10 cellular contexts compared by ENCODE assay signal in the genomic region with DNA sequence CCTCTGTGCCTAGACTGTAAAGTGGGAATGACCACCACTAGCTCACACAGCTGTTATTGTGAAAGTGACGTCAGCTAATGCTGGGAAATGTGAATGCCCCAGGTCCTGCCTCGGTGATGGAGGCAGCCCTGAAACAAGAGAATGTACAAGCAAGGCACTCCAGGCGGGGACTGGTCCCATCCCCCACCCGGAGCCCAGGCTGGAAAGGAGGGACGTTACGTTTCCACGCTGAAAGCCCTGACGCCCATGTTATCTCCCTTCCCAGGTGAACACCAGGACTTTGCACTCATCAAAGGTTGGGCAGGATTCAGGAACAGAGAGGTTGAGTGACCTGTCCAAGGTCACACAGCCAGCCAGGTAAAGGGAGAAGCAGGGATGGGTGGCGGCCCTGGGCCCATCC. TPM values are rescaled to one million over a fixed set of nuclear protein-coding genes. Genes with fewer than 3 reads are reported as not detected.
A peak's percentile ranks its signal among the peaks of the same experiment; 100 is the strongest.
DNase-seq lines count a peak whose midpoint lies in the region; ATAC-seq and TF ChIP-seq lines count a peak whose summit lies in the region.
"Had no signal": no experiment of that assay in that cellular context is flagged by ENCODE, and none has a peak within 500 bp of the region (broad histone marks: within the 10 kb centered on the region; RNA-seq: fewer than 3 reads in every experiment).

No MANE protein-coding gene starts in this region.

- no peak overlapping the region for H3K9ac ChIP-seq in Karpas-422 (ENCODE audit: low read length)

- H3K4me2 ChIP-seq in Karpas-422 (ENCODE audit: low read depth, low read length, poor library complexity, severe bottlenecking), result no peak overlapping the region

- no peaks in the 10 kb centered on the region for H3K36me3 Mint-ChIP-seq in mesothelial cell of epicardium

- no peak for TF ChIP-seq CTCF in cardiac fibroblast (IDR thresholded peaks at IDR 0.05; ENCODE audit: low read depth, low read length)
- no peak for TF ChIP-seq CTCF in mesothelial cell of epicardium (IDR thresholded peaks at IDR 0.05; ENCODE audit: unreplicated experiment)
- no peak for TF ChIP-seq CTCF in foreskin keratinocyte (conservative IDR thresholded peaks at IDR 0.05)

- H3K27me3 ChIP-seq in H7 (ENCODE audit: control insufficient read depth, insufficient read depth, low read length), result no peaks in the 10 kb centered on the region
- peaks cover 39% of the 10 kb centered on the region for H3K27me3 ChIP-seq in foreskin keratinocyte
- H3K27me3 ChIP-seq in Karpas-422 (ENCODE audit: low read length), result no peaks in the 10 kb centered on the region

- no peaks in the 10 kb centered on the region for H3K9me2 ChIP-seq in Karpas-422 (replicated peaks; ENCODE audit: insufficient read depth, low read length)

- ATAC-seq in foreskin keratinocyte, result no peak

- no peaks in the 10 kb centered on the region for H4K20me1 ChIP-seq in Karpas-422 (ENCODE audit: insufficient read depth, low read depth, low read length)

- H3K4me1 Mint-ChIP-seq in mesothelial cell of epicardium, result peaks cover 2% of the 10 kb centered on the region

- H3K4me3 ChIP-seq in H7 (ENCODE audit: insufficient read depth, low read depth, low read length) (peak overlapping the region; percentile 79), cardiac fibroblast (replicated peaks in 1 of 2; ENCODE audit: low read depth in 2 of 2, low read length in 2 of 2) (peak overlapping the region; percentile 28 to 36), Karpas-422 (ENCODE audit: low read length) (no peak overlapping the region)

- H3K27me3 Mint-ChIP-seq in mesothelial cell of epicardium (ENCODE audit: low read depth), result peaks cover 79% of the 10 kb centered on the region

- H3K36me3 ChIP-seq in H7 (replicated peaks; ENCODE audit: control insufficient read depth, insufficient read depth, low read length), result no peaks in the 10 kb centered on the region
- H3K36me3 ChIP-seq in Karpas-422 (ENCODE audit: insufficient read depth, low read length), result no peaks in the 10 kb centered on the region

- DNase-seq in Ammon's horn (ENCODE audit: low spot score), result peak; percentile 25
- no peak for DNase-seq in H7
- peak; percentile 3 to 26 for DNase-seq in cardiac fibroblast (ENCODE audit: low read depth in 2 of 2)
- no peak for DNase-seq in mesothelial cell of epicardium (ENCODE audit: low spot score in 2 of 2, unreplicated experiment in 2 of 2)
- no peak for DNase-seq in foreskin keratinocyte
- DNase-seq in Karpas-422, result no peak
- no peak for DNase-seq in NK-92 (lab: John Stamatoyannopoulos, UW; ENCODE audit: unreplicated experiment)
- no peak for DNase-seq in DMS114 treated with DMSO at 0.1 percent for 48 hours (lab: John Stamatoyannopoulos, UW; ENCODE audit: unreplicated experiment)
- DNase-seq: activated CD8-positive, alpha-beta memory T cell treated with anti-CD3 and anti-CD28 coated beads, Interleukin-2, amount 50 U/mL, for 48 hours; HFFc6 had no signal

- H2AFZ ChIP-seq in Karpas-422 (ENCODE audit: low read length), result no peak overlapping the region

- H3K4me1 ChIP-seq in foreskin keratinocyte, result no peaks in the 10 kb centered on the region
- H3K4me1 ChIP-seq in Karpas-422 (ENCODE audit: low read length), result peaks cover 12% of the 10 kb centered on the region

- H3K27ac Mint-ChIP-seq in mesothelial cell of epicardium, result no peak overlapping the region
- H3K27ac Mint-ChIP-seq: HFFc6 had no signal

- H3K27ac ChIP-seq in foreskin keratinocyte, result no peak overlapping the region
- no peak overlapping the region for H3K27ac ChIP-seq in Karpas-422 (ENCODE audit: low read length)

- no peaks in the 10 kb centered on the region for H3K9me3 ChIP-seq in Karpas-422 (ENCODE audit: low read length)

- H3K9me3 Mint-ChIP-seq in mesothelial cell of epicardium, result peaks cover 10% of the 10 kb centered on the region

- no peaks in the 10 kb centered on the region for H3K79me2 ChIP-seq in Karpas-422 (ENCODE audit: low read length)

- peak overlapping the region; percentile 63 for H3K4me3 Mint-ChIP-seq in mesothelial cell of epicardium
- H3K4me3 Mint-ChIP-seq: HFFc6 had no signal

RNA-seq across cellular contexts. Expression of a gene that starts 0.8 kb away (rescaled TPM):
- total RNA-seq in H7 (2014; rRNA removed; shearing (Covaris generic)), result 6.3 and 9.8 TPM in 2 replicates
- 7.1 to 8.7 TPM (median 7.2 TPM) in 3 replicates for total RNA-seq in mesothelial cell of epicardium
- not detected in 2 replicates for total RNA-seq in foreskin keratinocyte
- 0.04 TPM in 1 of 2 replicates, not detected in the other for polyA plus RNA-seq in foreskin keratinocyte
- not detected in 2 replicates for total RNA-seq in Karpas-422 (2014; rRNA removed; shearing (Covaris generic); ENCODE audit: low replicate concordance)
- total RNA-seq: HFFc6 had no signal

RNA-seq across cellular contexts. Expression of a gene that starts 30.3 kb away (rescaled TPM):
- 2.2 and 4.0 TPM in 2 replicates for total RNA-seq in H7 (2014; rRNA removed; shearing (Covaris generic))
- total RNA-seq in mesothelial cell of epicardium, result not detected in 3 replicates
- total RNA-seq in foreskin keratinocyte, result 0.04 TPM in 1 of 2 replicates, not detected in the other
- polyA plus RNA-seq in foreskin keratinocyte, result 0.03 and 0.04 TPM in 2 replicates
- total RNA-seq in Karpas-422 (2014; rRNA removed; shearing (Covaris generic); ENCODE audit: low replicate concordance), result not detected in 2 replicates
- total RNA-seq: HFFc6 had no signal

RNA-seq across cellular contexts. Expression of a gene that starts 49.4 kb away (rescaled TPM):
- 0.31 and 0.63 TPM in 2 replicates for total RNA-seq in H7 (2014; rRNA removed; shearing (Covaris generic))
- total RNA-seq in mesothelial cell of epicardium (1.6 to 2.6 TPM (median 2.6 TPM) in 3 replicates), foreskin keratinocyte (0.24 and 0.35 TPM in 2 replicates)
- 0.09 and 0.13 TPM in 2 replicates for polyA plus RNA-seq in foreskin keratinocyte
- total RNA-seq in Karpas-422 (2014; rRNA removed; shearing (Covaris generic); ENCODE audit: low replicate concordance), result 0.47 TPM in 1 of 2 replicates, not detected in the other

Comparison
In these comparisons a context has a peak if more than half of its experiments do, and no peak if none do; other contexts are left out.
1. DNase-seq: peak in Ammon's horn (single experiment) and cardiac fibroblast (2 of 2); none in H7 (single experiment), mesothelial cell of epicardium (0 of 2), foreskin keratinocyte (0 of 2), Karpas-422 (single experiment), NK-92 (single experiment) and DMS114 treated with DMSO at 0.1 percent for 48 hours (single experiment).